ENCODE assay signal across 12 cellular contexts in genomic region chr11:128717581-128717980, GRCh38. TPM values are rescaled to one million over a fixed set of nuclear protein-coding genes. Genes with fewer than 3 reads are reported as not detected.
DNase-seq lines count a peak whose midpoint lies in the region; ATAC-seq and TF ChIP-seq lines count a peak whose summit lies in the region.
"Had no signal": no experiment of that assay in that cellular context is flagged by ENCODE, and none has a peak within 500 bp of the region (broad histone marks: within the 10 kb centered on the region; RNA-seq: fewer than 3 reads in every experiment).

No MANE protein-coding gene starts in this region.

- no peaks in the 10 kb centered on the region for H3K9me3 Mint-ChIP-seq in activated naive CD4-positive, alpha-beta T cell treated with anti-CD3 and anti-CD28 coated beads, Interleukin-2, amount 50 U/mL, for 24 hours
- H3K9me3 Mint-ChIP-seq in activated T-cell treated with anti-CD3 and anti-CD28 coated beads, Interleukin-2, amount 50 U/mL, for 72 hours = no peaks in the 10 kb centered on the region
- peaks cover 4% of the 10 kb centered on the region for H3K9me3 Mint-ChIP-seq in type B pancreatic cell

- TF ChIP-seq POLR2A in body of pancreas (IDR thresholded peaks at IDR 0.05) = no peak

- TF ChIP-seq CTCF in type B pancreatic cell (conservative IDR thresholded peaks at IDR 0.05) = no peak
- no peak for TF ChIP-seq CTCF in body of pancreas (IDR thresholded peaks at IDR 0.05)

- no peaks in the 10 kb centered on the region for H3K27me3 Mint-ChIP-seq in activated naive CD4-positive, alpha-beta T cell treated with anti-CD3 and anti-CD28 coated beads, Interleukin-2, amount 50 U/mL, for 24 hours
- H3K27me3 Mint-ChIP-seq in activated T-cell treated with anti-CD3 and anti-CD28 coated beads, Interleukin-2, amount 50 U/mL, for 72 hours (ENCODE audit: low read depth) = no peaks in the 10 kb centered on the region
- peaks cover 19% of the 10 kb centered on the region for H3K27me3 Mint-ChIP-seq in type B pancreatic cell

- H3K4me3 ChIP-seq in muscle layer of colon (ENCODE audit: low read depth in 1 of 2, low read length in 2 of 2) = no peak overlapping the region
- no peak overlapping the region for H3K4me3 ChIP-seq in body of pancreas

- peaks cover 35% of the 10 kb centered on the region for H3K4me1 ChIP-seq in muscle layer of colon (ENCODE audit: insufficient read depth, low read length)
- peaks cover 11% of the 10 kb centered on the region for H3K4me1 ChIP-seq in body of pancreas

- H3K36me3 Mint-ChIP-seq in activated naive CD4-positive, alpha-beta T cell treated with anti-CD3 and anti-CD28 coated beads, Interleukin-2, amount 50 U/mL, for 24 hours = no peaks in the 10 kb centered on the region
- H3K36me3 Mint-ChIP-seq in activated T-cell treated with anti-CD3 and anti-CD28 coated beads, Interleukin-2, amount 50 U/mL, for 72 hours (ENCODE audit: insufficient read depth in 2 of 2) = peaks cover 0 to 1% of the 10 kb centered on the region in 2 donors
- peaks cover 6% of the 10 kb centered on the region for H3K36me3 Mint-ChIP-seq in type B pancreatic cell

- no peak for ATAC-seq in activated T-cell treated with anti-CD3 and anti-CD28 coated beads, Interleukin-2, amount 50 U/mL, for 72 hours (replicated peaks in 1 of 2)
- ATAC-seq in body of pancreas (no peak), HG02798 (IDR thresholded peaks at IDR 0.05; ENCODE audit: poor library complexity, unreplicated experiment) (no peak)
- ATAC-seq: left colon had no signal

- H3K9me3 ChIP-seq in muscle layer of colon (ENCODE audit: low read length) (no peaks in the 10 kb centered on the region), body of pancreas (no peaks in the 10 kb centered on the region)

- intact Hi-C loops in body of pancreas (cut with DNase I) = no loop called here

- DNase-seq in activated naive CD4-positive, alpha-beta T cell treated with anti-CD3 and anti-CD28 coated beads, Interleukin-2, amount 50 U/mL, for 16 hours = no peak
- DNase-seq in activated T-cell treated with anti-CD3 and anti-CD28 coated beads, Interleukin-2, amount 50 U/mL, for 72 hours = no peak
- DNase-seq in type B pancreatic cell (ENCODE audit: extremely low spot score, unreplicated experiment) = no peak
- DNase-seq in body of pancreas = no peak
- no peak for DNase-seq in RPMI8226
- DNase-seq: left colon, NCI-H2107, retina had no signal

- H3K27ac ChIP-seq in muscle layer of colon (ENCODE audit: low read depth, low read length) (peak overlapping the region; percentile 63), body of pancreas (peak overlapping the region in 1 of 4 donors; percentile 69)

- no peak overlapping the region for H3K9ac ChIP-seq in muscle layer of colon (ENCODE audit: low read length)

- H3K27me3 ChIP-seq in muscle layer of colon (ENCODE audit: control insufficient read depth in 1 of 2, insufficient read depth in 2 of 2, low read length in 2 of 2) = no peaks in the 10 kb centered on the region
- H3K27me3 ChIP-seq in body of pancreas = no peaks in the 10 kb centered on the region

- no peaks in the 10 kb centered on the region for H3K36me3 ChIP-seq in muscle layer of colon (ENCODE audit: insufficient read depth, low read length)
- H3K36me3 ChIP-seq in body of pancreas (replicated peaks in 1 of 2; ENCODE audit: insufficient read depth in 1 of 2, low read depth in 2 of 2) = no peaks in the 10 kb centered on the region

- H3K4me3 Mint-ChIP-seq in activated naive CD4-positive, alpha-beta T cell treated with anti-CD3 and anti-CD28 coated beads, Interleukin-2, amount 50 U/mL, for 24 hours = peak overlapping the region; percentile 85
- H3K4me3 Mint-ChIP-seq in activated T-cell treated with anti-CD3 and anti-CD28 coated beads, Interleukin-2, amount 50 U/mL, for 72 hours = peak overlapping the region; percentile 86 to 96
- no peak overlapping the region for H3K4me3 Mint-ChIP-seq in type B pancreatic cell

- peak overlapping the region; percentile 97 for H3K27ac Mint-ChIP-seq in activated naive CD4-positive, alpha-beta T cell treated with anti-CD3 and anti-CD28 coated beads, Interleukin-2, amount 50 U/mL, for 24 hours
- peak overlapping the region; percentile 100 for H3K27ac Mint-ChIP-seq in activated T-cell treated with anti-CD3 and anti-CD28 coated beads, Interleukin-2, amount 50 U/mL, for 72 hours
- peak overlapping the region; percentile 41 for H3K27ac Mint-ChIP-seq in type B pancreatic cell

- peaks cover 100% of the 10 kb centered on the region for H3K4me1 Mint-ChIP-seq in activated naive CD4-positive, alpha-beta T cell treated with anti-CD3 and anti-CD28 coated beads, Interleukin-2, amount 50 U/mL, for 24 hours
- H3K4me1 Mint-ChIP-seq in activated T-cell treated with anti-CD3 and anti-CD28 coated beads, Interleukin-2, amount 50 U/mL, for 72 hours (ENCODE audit: low read depth) = peaks cover 98% of the 10 kb centered on the region
- peaks cover 76% of the 10 kb centered on the region for H3K4me1 Mint-ChIP-seq in type B pancreatic cell (ENCODE audit: unreplicated experiment)

RNA-seq across cellular contexts. Expression of gene FLI1, which starts 23.7 kb away (rescaled TPM):
- total RNA-seq in activated T-cell treated with anti-CD3 and anti-CD28 coated beads, Interleukin-2, amount 50 U/mL, for 72 hours = 10 to 100 TPM; 48.6 to 58.5 TPM
- total RNA-seq in type B pancreatic cell (ENCODE audit: low replicate concordance) (2.4 and 20.2 TPM in 2 replicates), body of pancreas (1 to 10 TPM; 2.6 to 4.4 TPM)
- total RNA-seq: HT-29 had no signal

Comparison
In these comparisons a context has a peak if more than half of its experiments do, and no peak if none do; other contexts are left out.
1. H3K27ac Mint-ChIP-seq: peak in every context shown above with its lines; median percentile 100 in activated T-cell treated with anti-CD3 and anti-CD28 coated beads, Interleukin-2, amount 50 U/mL, for 72 hours; 97 in activated naive CD4-positive, alpha-beta T cell treated with anti-CD3 and anti-CD28 coated beads, Interleukin-2, amount 50 U/mL, for 24 hours; 41 in type B pancreatic cell.